Comparison of ENCODE assay signal across 12 cellular contexts in genomic region chr12:94152292-94153083, GRCh38. TPM values are rescaled to one million over a fixed set of nuclear protein-coding genes. Genes with fewer than 3 reads are reported as not detected.
A peak's percentile ranks its signal among the peaks of the same experiment; 100 is the strongest.
DNase-seq lines count a peak whose midpoint lies in the region; ATAC-seq, FAIRE-seq and TF ChIP-seq lines count a peak whose summit lies in the region.
"Had no signal": no experiment of that assay in that cellular context is flagged by ENCODE, and none has a peak within 500 bp of the region (broad histone marks: within the 10 kb centered on the region; RNA-seq: fewer than 3 reads in every experiment).

No MANE protein-coding gene starts in this region.

- POLR2A ChIA-PET in A549 (lab: Yijun Ruan, JAX) = no interaction called here

- FAIRE-seq in A549 (lab: Jason Lieb, UNC) = no peak
- FAIRE-seq: TTC549 had no signal

- H3K4me1 ChIP-seq in A549 = peaks cover 20% of the 10 kb centered on the region; the same call in 2 of the 3 replicates

- WGBS in A549 (ENCODE audit: missing lambda C conversion rate) = 9% methylated on average over 5 of the region's 5 CpGs

- DNase-seq in A549 (ENCODE audit: low read depth in 1 of 2, low spot score in 1 of 2) (no peak), DMS53 treated with DMSO at 0.1 percent for 48 hours (lab: John Stamatoyannopoulos, UW; ENCODE audit: unreplicated experiment) (peak; percentile 28), NCI-H510A treated with DMSO at 0.1 percent for 48 hours (lab: John Stamatoyannopoulos, UW) (peak; percentile 56), inferior parietal cortex (ENCODE audit: extremely low spot score) (peak; percentile 32), NCI-H1694 treated with DMSO at 0.1 percent for 48 hours (lab: John Stamatoyannopoulos, UW) (no peak)
- no peak for DNase-seq in activated naive CD4-positive, alpha-beta T cell treated with anti-CD3 and anti-CD28 coated beads, Interleukin-2, amount 50 U/mL, for 16 hours
- DNase-seq: effector CD8-positive, alpha-beta T cell; left ventricle myocardium superior had no signal

- H3K9me3 ChIP-seq in A549 = no peaks in the 10 kb centered on the region
- H3K9me3 ChIP-seq: prostate gland had no signal

- H3K4me2 ChIP-seq in A549 = peak overlapping the region; percentile 14

- TF ChIP-seq EP300 in A549 (IDR thresholded peaks at IDR 0.05) = no peak

- CTCF ChIA-PET in A549 (lab: Yijun Ruan, JAX) = interaction anchor here (1.1 to 2.0 kb wide), 2 partner anchors 18 to 380 kb away, joined by 3 to 6 read pairs; no protein-coding TSS in a partner anchor

- no peak overlapping the region for H3K4me3 ChIP-seq in A549
- H3K4me3 ChIP-seq: prostate gland had no signal

- no peak overlapping the region for H3K27ac ChIP-seq in A549
- H3K27ac ChIP-seq: prostate gland had no signal

- no peak for TF ChIP-seq RAD21 in A549 (conservative IDR thresholded peaks at IDR 0.05 in 1 of 2, IDR thresholded peaks at IDR 0.05 in 1 of 2)

- TF ChIP-seq CTCF in A549 (IDR thresholded peaks at IDR 0.05) = no peak

- ATAC-seq in A549 = no peak
- ATAC-seq in HG03196 (IDR thresholded peaks at IDR 0.05; ENCODE audit: unreplicated experiment) = no peak
- no peak for ATAC-seq in GM18519 (IDR thresholded peaks at IDR 0.05; ENCODE audit: low FRiP score, unreplicated experiment)
- ATAC-seq: left ventricle myocardium superior had no signal

- no peak for TF ChIP-seq POLR2A in A549 (IDR thresholded peaks at IDR 0.05; ENCODE audit: low read length)

TF ChIP-seq in A549, 52 proteins besides CTCF, POLR2A, EP300 and RAD21:
- TF ChIP-seq PHF8 (IDR thresholded peaks at IDR 0.05; ENCODE audit: borderline replicate concordance, low read depth) (no peak), FOSB (CRISPR knock-in tag; IDR thresholded peaks at IDR 0.05) (no peak), ESRRA (IDR thresholded peaks at IDR 0.05; ENCODE audit: borderline replicate concordance, low read length) (no peak), HEYL (CRISPR knock-in tag; IDR thresholded peaks at IDR 0.05) (no peak), KDM1A (IDR thresholded peaks at IDR 0.05; ENCODE audit: low read depth) (no peak), REST (IDR thresholded peaks at IDR 0.05) (no peak)

RNA-seq across cellular contexts. Expression of gene PLXNC1, which starts 4.1 kb away (rescaled TPM):
- polyA plus RNA-seq in A549 (2011; rRNA removed) (0.50 and 1.4 TPM in 2 replicates), A549 (2017; fragmentation: RNase III; extraction: RNeasy Plus Mini Kit Qiagen cat#74134 plus additional on column Dnase treatment) (0.12 to 0.18 TPM (median 0.13 TPM) in 3 replicates)
- 0.01 and 0.05 TPM in 2 replicates for polyA plus RNA-seq in A549 (2012; cell fraction: cytosol; rRNA removed)
- polyA plus RNA-seq in A549 (2012; cell fraction: nucleus; rRNA removed) = 0.06 and 0.45 TPM in 2 replicates
- polyA minus RNA-seq in A549 (2011; rRNA and poly(A)+ RNA removed) = 1.1 and 1.2 TPM in 2 replicates

Comparison
In these comparisons a context has a peak if more than half of its experiments do, and no peak if none do; other contexts are left out.
1. DNase-seq: peak in DMS53 treated with DMSO at 0.1 percent for 48 hours (single experiment), NCI-H510A treated with DMSO at 0.1 percent for 48 hours (single experiment) and inferior parietal cortex (single experiment); none in A549 (0 of 2), NCI-H1694 treated with DMSO at 0.1 percent for 48 hours (single experiment) and activated naive CD4-positive, alpha-beta T cell treated with anti-CD3 and anti-CD28 coated beads, Interleukin-2, amount 50 U/mL, for 16 hours (single experiment).